Comparison of ENCODE assay signal across 8 cellular contexts in genomic region chr15:74889882-74890768, GRCh38. TPM values are rescaled to one million over a fixed set of nuclear protein-coding genes. Genes with fewer than 3 reads are reported as not detected.
A peak's percentile ranks its signal among the peaks of the same experiment; 100 is the strongest.
DNase-seq lines count a peak whose midpoint lies in the region; ATAC-seq and TF ChIP-seq lines count a peak whose summit lies in the region.

A gene with protein sequence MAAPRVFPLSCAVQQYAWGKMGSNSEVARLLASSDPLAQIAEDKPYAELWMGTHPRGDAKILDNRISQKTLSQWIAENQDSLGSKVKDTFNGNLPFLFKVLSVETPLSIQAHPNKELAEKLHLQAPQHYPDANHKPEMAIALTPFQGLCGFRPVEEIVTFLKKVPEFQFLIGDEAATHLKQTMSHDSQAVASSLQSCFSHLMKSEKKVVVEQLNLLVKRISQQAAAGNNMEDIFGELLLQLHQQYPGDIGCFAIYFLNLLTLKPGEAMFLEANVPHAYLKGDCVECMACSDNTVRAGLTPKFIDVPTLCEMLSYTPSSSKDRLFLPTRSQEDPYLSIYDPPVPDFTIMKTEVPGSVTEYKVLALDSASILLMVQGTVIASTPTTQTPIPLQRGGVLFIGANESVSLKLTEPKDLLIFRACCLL (plus strand): TSS chr15:74890042. CDS start chr15:74890074, 32 bp downstream.

- H3K4me1 ChIP-seq in DOHH2 (ENCODE audit: control insufficient read depth, low read length) (peaks cover 27% of the 10 kb centered on the region), Loucy (ENCODE audit: insufficient read depth, low read length, poor library complexity, severe bottlenecking) (peaks cover 19% of the 10 kb centered on the region), SJSA1 (replicated peaks) (peaks cover 14% of the 10 kb centered on the region)

- ATAC-seq in GM21825 (IDR thresholded peaks at IDR 0.05; ENCODE audit: unreplicated experiment): peak; percentile 84
- ATAC-seq in stimulated activated naive CD8-positive, alpha-beta T cell treated with anti-CD3 and anti-CD28 coated beads, Interleukin-15, amount 100 ng/mL, for 72 hours: peak; percentile 98

- H3K79me2 ChIP-seq in DOHH2 (ENCODE audit: control insufficient read depth, low read length) (peaks cover 14% of the 10 kb centered on the region), Loucy (ENCODE audit: insufficient read depth, low read length) (peaks cover 18% of the 10 kb centered on the region), neural cell (replicated peaks; ENCODE audit: insufficient read depth, low read length) (no peaks in the 10 kb centered on the region)

- no peaks in the 10 kb centered on the region for H3K27me3 Mint-ChIP-seq in stimulated activated naive CD8-positive, alpha-beta T cell treated with anti-CD3 and anti-CD28 coated beads, Interleukin-15, amount 100 ng/mL, for 72 hours

- no peak within 1 kb of the TSS for H3K27ac ChIP-seq in DOHH2 (ENCODE audit: low read depth, low read length)
- H3K27ac ChIP-seq in SJSA1: 0 out of 2 replicates have a peak within 1 kb of the TSS, but pooled peaks have one; percentile 0
- peak within 1 kb of the TSS; percentile 66 for H3K27ac ChIP-seq in neural cell (ENCODE audit: low read length)

- peak; percentile 34 for TF ChIP-seq RAD21 in neural cell (conservative IDR thresholded peaks at IDR 0.05)

- H3K9me3 ChIP-seq in DOHH2 (ENCODE audit: control insufficient read depth, insufficient read depth, low read length) (no peaks in the 10 kb centered on the region), Loucy (ENCODE audit: insufficient read depth, low read depth, low read length) (no peaks in the 10 kb centered on the region), SJSA1 (replicated peaks) (no peaks in the 10 kb centered on the region), neural cell (ENCODE audit: low read length) (no peaks in the 10 kb centered on the region)

- H3K27me3 ChIP-seq in DOHH2 (ENCODE audit: control insufficient read depth, low read length) (no peaks in the 10 kb centered on the region), Loucy (ENCODE audit: insufficient read depth, low read length, poor library complexity, severe bottlenecking) (no peaks in the 10 kb centered on the region), SJSA1 (replicated peaks) (no peaks in the 10 kb centered on the region), neural cell (ENCODE audit: insufficient read depth, low read depth, low read length) (no peaks in the 10 kb centered on the region)

- H3F3A ChIP-seq in DOHH2 (ENCODE audit: control insufficient read depth, insufficient read depth): no peaks in the 10 kb centered on the region
- no peaks in the 10 kb centered on the region for H3F3A ChIP-seq in Loucy (ENCODE audit: low read depth)
- no peaks in the 10 kb centered on the region for H3F3A ChIP-seq in neural cell (ENCODE audit: insufficient read depth, low read length, poor library complexity, severe bottlenecking)

- H4K20me1 ChIP-seq in DOHH2 (ENCODE audit: control insufficient read depth, insufficient read depth, low read depth, low read length) (no peaks in the 10 kb centered on the region), Loucy (ENCODE audit: insufficient read depth, low read length, poor library complexity, severe bottlenecking) (no peaks in the 10 kb centered on the region), neural cell (ENCODE audit: insufficient read depth) (no peaks in the 10 kb centered on the region)

- H3K9me2 ChIP-seq in DOHH2 (replicated peaks; ENCODE audit: control insufficient read depth, low read length) (no peaks in the 10 kb centered on the region), Loucy (replicated peaks; ENCODE audit: low read depth, low read length) (no peaks in the 10 kb centered on the region), neural cell (ENCODE audit: insufficient read depth, low read length) (no peaks in the 10 kb centered on the region)

- DNase-seq in SJSA1 (ENCODE audit: low read depth in 1 of 2, low spot score in 2 of 2): peak; percentile 64 to 83
- DNase-seq in activated gamma-delta T cell treated with Interleukin-2 at 50 U/mL for 16 hours: peak; percentile 79
- DNase-seq in fibroblast of villous mesenchyme (ENCODE audit: low read depth): peak; percentile 74
- DNase-seq in stimulated activated naive CD8-positive, alpha-beta T cell treated with anti-CD3 and anti-CD28 coated beads, Interleukin-15, amount 100 ng/mL, for 72 hours: peak; percentile 85 to 88

- peak within 1 kb of the TSS; percentile 89 for H3K4me3 ChIP-seq in DOHH2 (ENCODE audit: low read length)
- peak within 1 kb of the TSS; percentile 85 for H3K4me3 ChIP-seq in Loucy (ENCODE audit: low read length, poor library complexity, severe bottlenecking)
- H3K4me3 ChIP-seq in SJSA1: peak within 1 kb of the TSS; percentile 63
- peak within 1 kb of the TSS; percentile 96 for H3K4me3 ChIP-seq in fibroblast of villous mesenchyme (ENCODE audit: low read depth, low read length)
- H3K4me3 ChIP-seq in neural cell (ENCODE audit: low read length): peak within 1 kb of the TSS; percentile 82

- peak; percentile 32 for TF ChIP-seq EP300 in neural cell (conservative IDR thresholded peaks at IDR 0.05; ENCODE audit: poor library complexity, severe bottlenecking)

- peak within 1 kb of the TSS; percentile 90 for H3K9ac ChIP-seq in Loucy (ENCODE audit: low read depth, low read length, poor library complexity, severe bottlenecking)
- peak within 1 kb of the TSS; percentile 86 for H3K9ac ChIP-seq in neural cell (ENCODE audit: low read length)

- no peak for TF ChIP-seq CTCF in DOHH2 (IDR thresholded peaks at IDR 0.05; ENCODE audit: low read depth, low read length, poor library complexity, severe bottlenecking)
- no peak for TF ChIP-seq CTCF in Loucy (conservative IDR thresholded peaks at IDR 0.05; ENCODE audit: low read length)
- no peak for TF ChIP-seq CTCF in fibroblast of villous mesenchyme (IDR thresholded peaks at IDR 0.05; ENCODE audit: insufficient read depth, low read depth, low read length)
- TF ChIP-seq CTCF in neural cell (IDR thresholded peaks at IDR 0.05; ENCODE audit: poor library complexity, severe bottlenecking): peak; percentile 32

- H3K27ac Mint-ChIP-seq in stimulated activated naive CD8-positive, alpha-beta T cell treated with anti-CD3 and anti-CD28 coated beads, Interleukin-15, amount 100 ng/mL, for 72 hours: peak within 1 kb of the TSS; percentile 95 to 96

- peak within 1 kb of the TSS; percentile 86 to 95 for H3K4me3 Mint-ChIP-seq in stimulated activated naive CD8-positive, alpha-beta T cell treated with anti-CD3 and anti-CD28 coated beads, Interleukin-15, amount 100 ng/mL, for 72 hours

- H3K9me3 Mint-ChIP-seq in stimulated activated naive CD8-positive, alpha-beta T cell treated with anti-CD3 and anti-CD28 coated beads, Interleukin-15, amount 100 ng/mL, for 72 hours: no peaks in the 10 kb centered on the region

- H3K36me3 ChIP-seq in DOHH2 (ENCODE audit: control insufficient read depth, low read length) (peaks cover 28% of the 10 kb centered on the region), Loucy (ENCODE audit: insufficient read depth, low read length) (no peaks in the 10 kb centered on the region), SJSA1 (peaks cover 32% of the 10 kb centered on the region), neural cell (ENCODE audit: insufficient read depth, low read length) (peaks cover 5% of the 10 kb centered on the region)

- H3K4me1 Mint-ChIP-seq in stimulated activated naive CD8-positive, alpha-beta T cell treated with anti-CD3 and anti-CD28 coated beads, Interleukin-15, amount 100 ng/mL, for 72 hours: peaks cover 53% of the 10 kb centered on the region

- H3K4me2 ChIP-seq in DOHH2 (ENCODE audit: low read length) (peak within 1 kb of the TSS; percentile 95), Loucy (ENCODE audit: low read depth, low read length, poor library complexity, severe bottlenecking) (peak within 1 kb of the TSS; percentile 64), neural cell (ENCODE audit: low read length) (peak within 1 kb of the TSS; percentile 80)

- H2AFZ ChIP-seq in Loucy (ENCODE audit: low read length): peak within 1 kb of the TSS; percentile 77
- H2AFZ ChIP-seq in neural cell (ENCODE audit: low read depth, low read length): peak within 1 kb of the TSS; percentile 97

TF ChIP-seq in neural cell, 6 proteins besides CTCF, POLR2A, EP300 and RAD21:
- peak; percentile 85 for TF ChIP-seq POLR2AphosphoS5 (IDR thresholded peaks at IDR 0.05)
- peak; percentile 93 for TF ChIP-seq MXI1 (conservative IDR thresholded peaks at IDR 0.05; ENCODE audit: poor library complexity, severe bottlenecking)
- no peak for TF ChIP-seq TAF1 (IDR thresholded peaks at IDR 0.05; ENCODE audit: low read depth)
- TF ChIP-seq EZH2 (IDR thresholded peaks at IDR 0.05; ENCODE audit: borderline replicate concordance, insufficient read depth, low read length, poor library complexity, severe bottlenecking): no peak
- TF ChIP-seq REST (IDR thresholded peaks at IDR 0.05; ENCODE audit: borderline replicate concordance): no peak
TF ChIP-seq in neural cell: peak in this region for 2.

RNA-seq across cellular contexts. Expression of the gene that starts here (rescaled TPM):
- total RNA-seq in SJSA1 (2014; rRNA removed; shearing (Covaris generic)): 16.7 and 27.7 TPM in 2 replicates
- 38.0 and 41.5 TPM in 2 replicates for total RNA-seq in fibroblast of villous mesenchyme
- 80.3 and 88.0 TPM in 2 replicates for polyA plus RNA-seq in neural cell
- 45.4 and 57.7 TPM in 2 replicates for polyA minus RNA-seq in neural cell
